In the genomic region with DNA sequence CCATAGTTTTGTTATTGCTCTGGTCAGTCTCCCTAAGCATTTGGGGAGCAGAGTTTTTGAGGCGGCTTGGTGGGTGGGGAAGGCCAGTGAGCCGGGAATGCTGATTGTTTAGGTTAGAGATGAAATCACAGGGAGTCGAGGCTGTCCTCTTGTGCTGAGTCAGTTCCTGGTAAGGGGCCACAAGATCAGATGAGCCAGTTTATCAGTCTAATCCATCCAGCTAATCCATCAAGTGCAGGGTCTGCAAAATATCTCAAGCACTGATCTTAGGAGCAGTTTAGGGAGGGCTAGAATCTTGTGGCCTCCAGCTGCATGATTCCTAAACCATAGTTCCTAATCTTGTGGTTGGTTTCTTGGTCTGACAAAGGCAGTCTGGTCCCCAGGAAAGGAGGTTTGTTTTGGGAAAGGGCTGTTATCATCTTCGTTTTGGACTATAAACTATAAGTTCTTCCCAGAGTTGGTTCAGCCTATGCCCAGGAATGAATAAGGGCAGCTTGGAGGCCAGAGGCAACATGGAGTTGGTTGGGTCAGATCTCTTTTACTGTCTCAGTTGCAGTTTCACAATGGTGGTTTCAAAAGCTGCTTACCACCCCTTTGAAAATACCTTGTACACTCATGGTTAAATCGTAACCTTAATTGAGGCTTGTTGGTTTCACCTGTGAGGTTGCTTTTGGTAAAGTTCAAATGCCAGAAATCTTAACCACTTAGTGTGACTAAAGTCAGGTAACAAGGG, we compare ENCODE assay signal across 1 cellular context.
TF ChIP-seq lines count a peak whose summit lies in the region.

No MANE protein-coding gene starts in this region.

TF ChIP-seq in K562, 482 proteins besides CTCF, POLR2A, EP300 and RAD21 (continued from another document and continues in another):
- TF ChIP-seq, protein P1, sequence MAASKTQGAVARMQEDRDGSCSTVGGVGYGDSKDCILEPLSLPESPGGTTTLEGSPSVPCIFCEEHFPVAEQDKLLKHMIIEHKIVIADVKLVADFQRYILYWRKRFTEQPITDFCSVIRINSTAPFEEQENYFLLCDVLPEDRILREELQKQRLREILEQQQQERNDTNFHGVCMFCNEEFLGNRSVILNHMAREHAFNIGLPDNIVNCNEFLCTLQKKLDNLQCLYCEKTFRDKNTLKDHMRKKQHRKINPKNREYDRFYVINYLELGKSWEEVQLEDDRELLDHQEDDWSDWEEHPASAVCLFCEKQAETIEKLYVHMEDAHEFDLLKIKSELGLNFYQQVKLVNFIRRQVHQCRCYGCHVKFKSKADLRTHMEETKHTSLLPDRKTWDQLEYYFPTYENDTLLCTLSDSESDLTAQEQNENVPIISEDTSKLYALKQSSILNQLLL (CRISPR knock-in tag; IDR thresholded peaks at IDR 0.05; ENCODE audit: borderline replicate concordance) = no peak
- no peak for TF ChIP-seq FOXK2 (conservative IDR thresholded peaks at IDR 0.05 in 1 of 2, IDR thresholded peaks at IDR 0.05 in 1 of 2; ENCODE audit: low read depth in 2 of 2)
- no peak for TF ChIP-seq KDM5B (IDR thresholded peaks at IDR 0.05; ENCODE audit: insufficient replicate concordance, low read depth, low read length)
- no peak for TF ChIP-seq NELFE (IDR thresholded peaks at IDR 0.05; ENCODE audit: insufficient read depth, insufficient read length)
- no peak for TF ChIP-seq ZBTB8A (IDR thresholded peaks at IDR 0.05; ENCODE audit: partially characterized antibody)
- TF ChIP-seq NR4A1 (CRISPR knock-in tag; IDR thresholded peaks at IDR 0.05) = no peak
- peak; percentile 69; the same call in 1 of the 2 replicates for TF ChIP-seq NR4A1 (tag; IDR thresholded peaks at IDR 0.05)
- no peak for TF ChIP-seq THRAP3 (IDR thresholded peaks at IDR 0.05; ENCODE audit: borderline replicate concordance)
- TF ChIP-seq RBM22 (IDR thresholded peaks at IDR 0.05; ENCODE audit: low read depth, low read length, poor library complexity, severe bottlenecking) = no peak
- no peak for TF ChIP-seq SP1 (CRISPR knock-in tag; IDR thresholded peaks at IDR 0.05)
- peak; percentile 31; the same call in 1 of the 2 replicates for TF ChIP-seq MAFF (IDR thresholded peaks at IDR 0.05; ENCODE audit: low read length)
- TF ChIP-seq NUFIP1 (IDR thresholded peaks at IDR 0.05; ENCODE audit: partially characterized antibody) = no peak
- TF ChIP-seq, protein P2, sequence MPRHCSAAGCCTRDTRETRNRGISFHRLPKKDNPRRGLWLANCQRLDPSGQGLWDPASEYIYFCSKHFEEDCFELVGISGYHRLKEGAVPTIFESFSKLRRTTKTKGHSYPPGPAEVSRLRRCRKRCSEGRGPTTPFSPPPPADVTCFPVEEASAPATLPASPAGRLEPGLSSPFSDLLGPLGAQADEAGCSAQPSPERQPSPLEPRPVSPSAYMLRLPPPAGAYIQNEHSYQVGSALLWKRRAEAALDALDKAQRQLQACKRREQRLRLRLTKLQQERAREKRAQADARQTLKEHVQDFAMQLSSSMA (CRISPR knock-in tag; IDR thresholded peaks at IDR 0.05) = no peak
- no peak for TF ChIP-seq ZNF57 (CRISPR knock-in tag; IDR thresholded peaks at IDR 0.05)
- no peak for TF ChIP-seq RBM17 (IDR thresholded peaks at IDR 0.05; ENCODE audit: borderline replicate concordance, low read depth, low read length)
- TF ChIP-seq PRPF4 (IDR thresholded peaks at IDR 0.05; ENCODE audit: insufficient read depth, low read depth, low read length, poor library complexity, severe bottlenecking) = no peak
- TF ChIP-seq SMC3 (conservative IDR thresholded peaks at IDR 0.05; ENCODE audit: insufficient read depth, low read depth, low read length) = no peak
- no peak for TF ChIP-seq ZNF311 (CRISPR knock-in tag; IDR thresholded peaks at IDR 0.05)
- TF ChIP-seq NFE2 (IDR thresholded peaks at IDR 0.05; ENCODE audit: low read depth) = peak; percentile 69
- TF ChIP-seq NCOR1 (IDR thresholded peaks at IDR 0.05) = 0 out of 2 replicates have a peak, but pooled peaks have one; percentile 13
- peak; percentile 55; the same call in 1 of the 2 replicates for TF ChIP-seq TEAD4 (IDR thresholded peaks at IDR 0.05; ENCODE audit: low read length)
- no peak for TF ChIP-seq TEAD4 (CRISPR knock-in tag; IDR thresholded peaks at IDR 0.05; ENCODE audit: borderline replicate concordance)
- no peak for TF ChIP-seq ZNF507 (tag; conservative IDR thresholded peaks at IDR 0.05)
- TF ChIP-seq, protein P3, sequence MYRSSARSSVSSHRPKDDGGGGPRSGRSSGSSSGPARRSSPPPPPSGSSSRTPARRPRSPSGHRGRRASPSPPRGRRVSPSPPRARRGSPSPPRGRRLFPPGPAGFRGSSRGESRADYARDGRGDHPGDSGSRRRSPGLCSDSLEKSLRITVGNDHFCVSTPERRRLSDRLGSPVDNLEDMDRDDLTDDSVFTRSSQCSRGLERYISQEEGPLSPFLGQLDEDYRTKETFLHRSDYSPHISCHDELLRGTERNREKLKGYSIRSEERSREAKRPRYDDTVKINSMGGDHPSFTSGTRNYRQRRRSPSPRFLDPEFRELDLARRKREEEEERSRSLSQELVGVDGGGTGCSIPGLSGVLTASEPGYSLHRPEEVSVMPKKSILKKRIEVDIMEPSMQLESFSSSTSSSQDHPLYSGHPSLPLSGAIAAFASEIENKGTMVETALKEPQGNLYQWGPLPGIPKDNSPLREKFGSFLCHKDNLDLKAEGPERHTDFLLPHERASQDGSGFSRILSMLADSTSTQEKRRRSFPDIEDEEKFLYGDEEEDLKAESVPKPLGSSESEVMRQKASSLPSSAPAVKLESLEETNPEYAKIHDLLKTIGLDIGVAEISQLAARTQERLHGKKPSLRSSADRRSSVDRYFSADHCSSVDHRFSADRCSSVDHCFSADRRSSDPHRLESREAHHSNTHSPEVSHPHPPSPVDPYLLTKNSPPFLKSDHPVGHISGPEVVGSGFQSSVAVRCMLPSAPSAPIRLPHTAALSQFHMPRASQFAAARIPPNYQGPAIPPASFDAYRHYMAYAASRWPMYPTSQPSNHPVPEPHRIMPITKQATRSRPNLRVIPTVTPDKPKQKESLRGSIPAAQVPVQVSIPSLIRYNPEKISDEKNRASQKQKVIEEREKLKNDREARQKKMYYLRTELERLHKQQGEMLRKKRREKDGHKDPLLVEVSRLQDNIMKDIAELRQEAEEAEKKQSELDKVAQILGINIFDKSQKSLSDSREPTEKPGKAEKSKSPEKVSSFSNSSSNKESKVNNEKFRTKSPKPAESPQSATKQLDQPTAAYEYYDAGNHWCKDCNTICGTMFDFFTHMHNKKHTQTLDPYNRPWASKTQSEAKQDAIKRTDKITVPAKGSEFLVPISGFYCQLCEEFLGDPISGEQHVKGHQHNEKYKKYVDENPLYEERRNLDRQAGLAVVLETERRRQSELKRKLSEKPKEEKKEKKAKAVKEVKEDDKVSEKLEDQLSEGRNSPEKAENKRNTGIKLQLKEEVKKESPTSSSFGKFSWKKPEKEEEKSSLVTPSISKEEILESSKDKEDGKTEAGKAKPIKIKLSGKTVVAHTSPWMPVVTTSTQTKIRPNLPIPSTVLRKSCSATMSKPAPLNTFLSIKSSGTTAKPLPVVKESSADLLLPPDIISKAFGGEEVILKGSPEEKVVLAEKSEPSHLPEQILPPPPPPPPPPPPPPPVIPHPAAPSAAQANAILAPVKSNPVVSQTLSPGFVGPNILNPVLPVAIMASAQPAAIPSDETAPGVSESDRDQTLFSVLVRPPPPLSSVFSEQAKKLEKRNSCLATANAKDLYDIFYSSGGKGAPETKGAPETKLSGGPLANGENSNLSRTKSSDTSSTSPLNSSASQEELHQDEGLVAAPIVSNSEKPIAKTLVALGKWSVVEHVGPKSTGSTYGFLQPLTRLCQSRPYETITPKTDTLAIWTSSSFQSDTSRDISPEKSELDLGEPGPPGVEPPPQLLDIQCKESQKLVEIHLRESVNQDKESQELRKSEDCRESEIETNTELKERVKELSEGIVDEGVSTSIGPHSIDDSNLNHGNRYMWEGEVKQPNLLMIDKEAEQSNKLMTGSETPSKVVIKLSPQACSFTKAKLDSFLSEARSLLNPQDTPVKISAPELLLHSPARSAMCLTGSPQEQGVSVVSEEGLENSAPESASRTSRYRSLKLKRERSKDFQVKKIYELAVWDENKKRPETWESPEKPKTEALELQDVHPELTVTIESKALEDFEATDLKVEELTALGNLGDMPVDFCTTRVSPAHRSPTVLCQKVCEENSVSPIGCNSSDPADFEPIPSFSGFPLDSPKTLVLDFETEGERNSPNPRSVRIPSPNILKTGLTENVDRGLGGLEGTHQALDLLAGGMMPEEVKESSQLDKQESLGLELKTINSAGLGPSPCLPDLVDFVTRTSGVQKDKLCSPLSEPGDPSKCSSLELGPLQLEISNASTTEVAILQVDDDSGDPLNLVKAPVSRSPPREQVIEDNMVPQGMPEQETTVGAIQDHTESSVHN (IDR thresholded peaks at IDR 0.05; ENCODE audit: borderline replicate concordance in 1 of 2, low read depth in 1 of 2) = no peak
- TF ChIP-seq L3MBTL2 (IDR thresholded peaks at IDR 0.05) = no peak
- no peak for TF ChIP-seq SREBF2 (CRISPR knock-in tag; IDR thresholded peaks at IDR 0.05)
- no peak for TF ChIP-seq ESRRA (IDR thresholded peaks at IDR 0.05; ENCODE audit: borderline replicate concordance, low read depth)
- TF ChIP-seq ZNF253 (CRISPR knock-in tag; conservative IDR thresholded peaks at IDR 0.05) = no peak
- TF ChIP-seq, protein P4, sequence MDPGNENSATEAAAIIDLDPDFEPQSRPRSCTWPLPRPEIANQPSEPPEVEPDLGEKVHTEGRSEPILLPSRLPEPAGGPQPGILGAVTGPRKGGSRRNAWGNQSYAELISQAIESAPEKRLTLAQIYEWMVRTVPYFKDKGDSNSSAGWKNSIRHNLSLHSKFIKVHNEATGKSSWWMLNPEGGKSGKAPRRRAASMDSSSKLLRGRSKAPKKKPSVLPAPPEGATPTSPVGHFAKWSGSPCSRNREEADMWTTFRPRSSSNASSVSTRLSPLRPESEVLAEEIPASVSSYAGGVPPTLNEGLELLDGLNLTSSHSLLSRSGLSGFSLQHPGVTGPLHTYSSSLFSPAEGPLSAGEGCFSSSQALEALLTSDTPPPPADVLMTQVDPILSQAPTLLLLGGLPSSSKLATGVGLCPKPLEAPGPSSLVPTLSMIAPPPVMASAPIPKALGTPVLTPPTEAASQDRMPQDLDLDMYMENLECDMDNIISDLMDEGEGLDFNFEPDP (CRISPR knock-in tag; IDR thresholded peaks at IDR 0.05) = no peak
- TF ChIP-seq, protein P5, sequence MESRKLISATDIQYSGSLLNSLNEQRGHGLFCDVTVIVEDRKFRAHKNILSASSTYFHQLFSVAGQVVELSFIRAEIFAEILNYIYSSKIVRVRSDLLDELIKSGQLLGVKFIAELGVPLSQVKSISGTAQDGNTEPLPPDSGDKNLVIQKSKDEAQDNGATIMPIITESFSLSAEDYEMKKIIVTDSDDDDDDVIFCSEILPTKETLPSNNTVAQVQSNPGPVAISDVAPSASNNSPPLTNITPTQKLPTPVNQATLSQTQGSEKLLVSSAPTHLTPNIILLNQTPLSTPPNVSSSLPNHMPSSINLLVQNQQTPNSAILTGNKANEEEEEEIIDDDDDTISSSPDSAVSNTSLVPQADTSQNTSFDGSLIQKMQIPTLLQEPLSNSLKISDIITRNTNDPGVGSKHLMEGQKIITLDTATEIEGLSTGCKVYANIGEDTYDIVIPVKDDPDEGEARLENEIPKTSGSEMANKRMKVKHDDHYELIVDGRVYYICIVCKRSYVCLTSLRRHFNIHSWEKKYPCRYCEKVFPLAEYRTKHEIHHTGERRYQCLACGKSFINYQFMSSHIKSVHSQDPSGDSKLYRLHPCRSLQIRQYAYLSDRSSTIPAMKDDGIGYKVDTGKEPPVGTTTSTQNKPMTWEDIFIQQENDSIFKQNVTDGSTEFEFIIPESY (CRISPR knock-in tag; IDR thresholded peaks at IDR 0.05) = no peak
- TF ChIP-seq TCFL5 (CRISPR knock-in tag; conservative IDR thresholded peaks at IDR 0.05) = no peak
- no peak for TF ChIP-seq HMG20A (CRISPR knock-in tag; conservative IDR thresholded peaks at IDR 0.05)
- TF ChIP-seq, protein P6, sequence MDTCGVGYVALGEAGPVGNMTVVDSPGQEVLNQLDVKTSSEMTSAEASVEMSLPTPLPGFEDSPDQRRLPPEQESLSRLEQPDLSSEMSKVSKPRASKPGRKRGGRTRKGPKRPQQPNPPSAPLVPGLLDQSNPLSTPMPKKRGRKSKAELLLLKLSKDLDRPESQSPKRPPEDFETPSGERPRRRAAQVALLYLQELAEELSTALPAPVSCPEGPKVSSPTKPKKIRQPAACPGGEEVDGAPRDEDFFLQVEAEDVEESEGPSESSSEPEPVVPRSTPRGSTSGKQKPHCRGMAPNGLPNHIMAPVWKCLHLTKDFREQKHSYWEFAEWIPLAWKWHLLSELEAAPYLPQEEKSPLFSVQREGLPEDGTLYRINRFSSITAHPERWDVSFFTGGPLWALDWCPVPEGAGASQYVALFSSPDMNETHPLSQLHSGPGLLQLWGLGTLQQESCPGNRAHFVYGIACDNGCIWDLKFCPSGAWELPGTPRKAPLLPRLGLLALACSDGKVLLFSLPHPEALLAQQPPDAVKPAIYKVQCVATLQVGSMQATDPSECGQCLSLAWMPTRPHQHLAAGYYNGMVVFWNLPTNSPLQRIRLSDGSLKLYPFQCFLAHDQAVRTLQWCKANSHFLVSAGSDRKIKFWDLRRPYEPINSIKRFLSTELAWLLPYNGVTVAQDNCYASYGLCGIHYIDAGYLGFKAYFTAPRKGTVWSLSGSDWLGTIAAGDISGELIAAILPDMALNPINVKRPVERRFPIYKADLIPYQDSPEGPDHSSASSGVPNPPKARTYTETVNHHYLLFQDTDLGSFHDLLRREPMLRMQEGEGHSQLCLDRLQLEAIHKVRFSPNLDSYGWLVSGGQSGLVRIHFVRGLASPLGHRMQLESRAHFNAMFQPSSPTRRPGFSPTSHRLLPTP (IDR thresholded peaks at IDR 0.05; ENCODE audit: borderline replicate concordance, extremely low read depth, insufficient read length) = no peak
- TF ChIP-seq, protein P7, sequence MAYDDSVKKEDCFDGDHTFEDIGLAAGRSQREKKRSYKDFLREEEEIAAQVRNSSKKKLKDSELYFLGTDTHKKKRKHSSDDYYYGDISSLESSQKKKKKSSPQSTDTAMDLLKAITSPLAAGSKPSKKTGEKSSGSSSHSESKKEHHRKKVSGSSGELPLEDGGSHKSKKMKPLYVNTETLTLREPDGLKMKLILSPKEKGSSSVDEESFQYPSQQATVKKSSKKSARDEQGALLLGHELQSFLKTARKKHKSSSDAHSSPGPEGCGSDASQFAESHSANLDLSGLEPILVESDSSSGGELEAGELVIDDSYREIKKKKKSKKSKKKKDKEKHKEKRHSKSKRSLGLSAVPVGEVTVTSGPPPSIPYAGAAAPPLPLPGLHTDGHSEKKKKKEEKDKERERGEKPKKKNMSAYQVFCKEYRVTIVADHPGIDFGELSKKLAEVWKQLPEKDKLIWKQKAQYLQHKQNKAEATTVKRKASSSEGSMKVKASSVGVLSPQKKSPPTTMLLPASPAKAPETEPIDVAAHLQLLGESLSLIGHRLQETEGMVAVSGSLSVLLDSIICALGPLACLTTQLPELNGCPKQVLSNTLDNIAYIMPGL (CRISPR knock-in tag; IDR thresholded peaks at IDR 0.05) = no peak
- TF ChIP-seq ZNF408 (CRISPR knock-in tag; IDR thresholded peaks at IDR 0.05; ENCODE audit: low read depth) = no peak
- peak; percentile 4; the same call in 1 of the 2 replicates for TF ChIP-seq JUND (IDR thresholded peaks at IDR 0.05; ENCODE audit: borderline replicate concordance, low read depth, low read length)
- TF ChIP-seq JUND (tag; IDR thresholded peaks at IDR 0.05; ENCODE audit: borderline replicate concordance, low read depth, low read length) = no peak
- no peak for TF ChIP-seq CREM (IDR thresholded peaks at IDR 0.05; ENCODE audit: low read depth)
